In the genomic region with DNA sequence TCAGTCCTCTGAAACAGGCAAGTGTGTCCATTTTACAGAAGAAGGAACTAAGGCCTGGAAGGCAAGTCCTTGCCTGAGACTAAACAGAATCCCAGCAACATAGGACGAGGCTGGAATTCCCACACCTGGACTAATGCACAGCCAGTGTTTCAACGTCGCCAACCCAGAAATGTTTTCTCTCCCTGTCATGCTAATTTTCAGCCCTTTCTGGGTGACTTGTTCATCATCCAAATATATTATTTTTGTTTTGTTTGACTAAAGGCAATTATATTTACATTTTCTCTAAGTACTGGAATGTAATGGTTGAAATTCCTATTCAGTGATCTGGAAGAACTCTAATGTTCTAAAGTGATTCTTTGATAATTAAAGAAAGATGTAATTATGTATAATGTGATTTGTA, we compare ENCODE assay signal across 21 cellular contexts. TPM values are rescaled to one million over a fixed set of nuclear protein-coding genes. Genes with fewer than 3 reads are reported as not detected.
A peak's percentile ranks its signal among the peaks of the same experiment; 100 is the strongest.
DNase-seq lines count a peak whose midpoint lies in the region; ATAC-seq, FAIRE-seq and TF ChIP-seq lines count a peak whose summit lies in the region.
"Had no signal": no experiment of that assay in that cellular context is flagged by ENCODE, and none has a peak within 500 bp of the region (broad histone marks: within the 10 kb centered on the region; RNA-seq: fewer than 3 reads in every experiment).

No MANE protein-coding gene starts in this region.

- H3K4me2 ChIP-seq in IMR-90 (ENCODE audit: low read depth, low read length) = no peak overlapping the region
- no peak overlapping the region for H3K4me2 ChIP-seq in H1 (ENCODE audit: insufficient read depth in 1 of 2, low read depth in 2 of 2, low read length in 2 of 2)
- no peak overlapping the region for H3K4me2 ChIP-seq in neuronal stem cell (ENCODE audit: insufficient read depth, low read length, poor library complexity, severe bottlenecking)
- H3K4me2 ChIP-seq: GM23338 had no signal

- H2AK5ac ChIP-seq in IMR-90 (ENCODE audit: low read depth, low read length) (peak overlapping the region; percentile 97), H1 (ENCODE audit: low read depth, low read length) (no peak overlapping the region), neuronal stem cell (ENCODE audit: low read depth, low read length) (no peak overlapping the region)

- TF ChIP-seq EP300 in H1 (IDR thresholded peaks at IDR 0.05; ENCODE audit: borderline replicate concordance in 1 of 2, low read depth in 2 of 2, low read length in 2 of 2) = no peak

- CTCF ChIA-PET in IMR-90 (lab: Yijun Ruan, JAX) (no interaction called here), H1 (lab: Charles Lee; ENCODE audit: partially characterized antibody) (interaction anchor here (1.3 kb wide), 1 partner anchor 20 kb away, joined by 5 read pairs; no protein-coding TSS in a partner anchor)

- dilution Hi-C loops in IMR-90 (cut with HindIII; ENCODE audit: low sequenced_read_pairs, unreplicated experiment) = no loop called here

- no peaks in the 10 kb centered on the region for H3K23me2 ChIP-seq in H1 (ENCODE audit: low read depth, low read length)

- H4K20me1 ChIP-seq in IMR-90 (ENCODE audit: insufficient read depth, low read length) = no peaks in the 10 kb centered on the region
- no peaks in the 10 kb centered on the region for H4K20me1 ChIP-seq in H1 (replicated peaks in 1 of 2; ENCODE audit: control insufficient read depth in 1 of 2, insufficient read depth in 2 of 2, low read length in 2 of 2)

- H2BK12ac ChIP-seq in H1 (ENCODE audit: low read depth, low read length) (peak overlapping the region; percentile 29; the same call in 1 of the 2 replicates), neuronal stem cell (ENCODE audit: low read length) (no peak overlapping the region)

- H3K4me1 ChIP-seq in IMR-90 (ENCODE audit: control insufficient read depth, insufficient read depth, low read length) (peaks cover 5% of the 10 kb centered on the region), H1 (replicated peaks in 1 of 4; ENCODE audit: control insufficient read depth in 3 of 4, insufficient read depth in 4 of 4, low read length in 3 of 4) (peaks cover 0 to 11% (median 8%) of the 10 kb centered on the region in 4 experiments; a peak in 4 of 7 replicates), neuronal stem cell (ENCODE audit: control insufficient read depth in 2 of 2, insufficient read depth in 1 of 2, low read depth in 1 of 2, low read length in 2 of 2) (peaks cover 0 to 4% of the 10 kb centered on the region in 2 donors), small intestine (ENCODE audit: control insufficient read depth in 2 of 2, insufficient read depth in 1 of 2, low read depth in 1 of 2, low read length in 1 of 2) (no peaks in the 10 kb centered on the region), right cardiac atrium (ENCODE audit: control insufficient read depth, insufficient read depth, low read length) (no peaks in the 10 kb centered on the region)

- H4K91ac ChIP-seq in IMR-90 (ENCODE audit: insufficient read depth, low read depth, low read length) = peak overlapping the region; percentile 43
- no peak overlapping the region for H4K91ac ChIP-seq in H1 (replicated peaks; ENCODE audit: insufficient read length, low read length)
- no peak overlapping the region for H4K91ac ChIP-seq in neuronal stem cell (ENCODE audit: low read depth, low read length, poor library complexity)

- POLR2A ChIA-PET in IMR-90 (lab: Charles Lee; ENCODE audit: unreplicated experiment) (no interaction called here), H1 (lab: Charles Lee; ENCODE audit: partially characterized antibody) (interaction anchor here (1.4 kb wide), 1 partner anchor 11 kb away, joined by 3 read pairs; no protein-coding TSS in a partner anchor)

- no peaks in the 10 kb centered on the region for H3K79me2 ChIP-seq in H1 (ENCODE audit: control insufficient read depth in 1 of 2, insufficient read depth in 2 of 2, low read length in 2 of 2)

- H3K4me3 ChIP-seq in AG10803 (ENCODE audit: low read length) (no peak overlapping the region), IMR-90 (ENCODE audit: insufficient read depth, low read depth, low read length) (no peak overlapping the region), H1 (ENCODE audit: extremely low read depth in 1 of 4, insufficient read depth in 2 of 4, low read depth in 3 of 4, low read length in 4 of 4) (no peak overlapping the region), neuronal stem cell (ENCODE audit: low read length in 2 of 2) (no peak overlapping the region), H7 (ENCODE audit: insufficient read depth, low read depth, low read length) (no peak overlapping the region), small intestine (ENCODE audit: low read depth in 1 of 2, low read length in 2 of 2) (no peak overlapping the region), right cardiac atrium (ENCODE audit: low read length) (no peak overlapping the region)
- H3K4me3 ChIP-seq: GM23338 had no signal

- H3K79me1 ChIP-seq in IMR-90 (ENCODE audit: low read depth in 1 of 2, low read length in 2 of 2) (peaks cover 5 to 16% of the 10 kb centered on the region in 2 experiments; a peak in 3 of 4 replicates), H1 (ENCODE audit: low read depth, low read length) (no peaks in the 10 kb centered on the region), neuronal stem cell (ENCODE audit: low read depth, low read length) (no peaks in the 10 kb centered on the region)

- H3K14ac ChIP-seq in IMR-90 (replicated peaks; ENCODE audit: low read depth, low read length) (peak overlapping the region; percentile 89), H1 (ENCODE audit: insufficient read length) (no peak overlapping the region), neuronal stem cell (ENCODE audit: low read length) (no peak overlapping the region)

- H3K23ac ChIP-seq in IMR-90 (ENCODE audit: low read depth, low read length) (peak overlapping the region; percentile 78), H1 (ENCODE audit: insufficient read length) (no peak overlapping the region), neuronal stem cell (ENCODE audit: low read depth, low read length, poor library complexity) (no peak overlapping the region)

- H3K27ac ChIP-seq in IMR-90 (ENCODE audit: insufficient read depth, low read length) = peak overlapping the region; percentile 61; the same call in 1 of the 2 replicates
- no peak overlapping the region for H3K27ac ChIP-seq in H1 (ENCODE audit: low read depth, low read length)
- H3K27ac ChIP-seq in neuronal stem cell (replicated peaks; ENCODE audit: low read length) = no peak overlapping the region
- H3K27ac ChIP-seq in small intestine (ENCODE audit: low read depth in 1 of 2, low read length in 1 of 2) = no peak overlapping the region
- H3K27ac ChIP-seq in right cardiac atrium (ENCODE audit: low read length) = no peak overlapping the region
- H3K27ac ChIP-seq: 22Rv1 had no signal

- H3K9me3 ChIP-seq in IMR-90 (ENCODE audit: control insufficient read depth, insufficient read depth, low read length) = peaks cover 8% of the 10 kb centered on the region
- no peaks in the 10 kb centered on the region for H3K9me3 ChIP-seq in H1 (ENCODE audit: insufficient read depth in 2 of 2, low read depth in 1 of 2, low read length in 1 of 2)
- H3K9me3 ChIP-seq in neuronal stem cell (replicated peaks in 1 of 2; ENCODE audit: control insufficient read depth in 2 of 2, insufficient read depth in 1 of 2, low read depth in 1 of 2, low read length in 2 of 2) = peaks cover 6 to 18% of the 10 kb centered on the region in 2 donors
- no peaks in the 10 kb centered on the region for H3K9me3 ChIP-seq in small intestine (ENCODE audit: control insufficient read depth, low read depth)
- peaks cover 2% of the 10 kb centered on the region for H3K9me3 ChIP-seq in right cardiac atrium (ENCODE audit: control insufficient read depth, low read length)

- peak overlapping the region; percentile 93 for H2BK120ac ChIP-seq in IMR-90 (ENCODE audit: low read depth, low read length)
- no peak overlapping the region for H2BK120ac ChIP-seq in H1 (replicated peaks; ENCODE audit: low read depth, low read length)
- H2BK120ac ChIP-seq in neuronal stem cell (ENCODE audit: low read depth, low read length) = no peak overlapping the region

- in situ Hi-C loops in IMR-90 (cut with MboI; ENCODE audit: low sequenced_read_pairs) = no loop called here

- peak overlapping the region; percentile 91 for H3K18ac ChIP-seq in IMR-90 (ENCODE audit: low read depth, low read length)
- H3K18ac ChIP-seq in H1 (ENCODE audit: extremely low read depth, low read length) = no peak overlapping the region
- H3K18ac ChIP-seq in neuronal stem cell (ENCODE audit: low read length) = no peak overlapping the region

- H4K5ac ChIP-seq in IMR-90 (ENCODE audit: low read depth, low read length) (0 out of 2 replicates have a peak overlapping the region, but pooled peaks have one; percentile 21), H1 (ENCODE audit: insufficient read length, low read depth, low read length) (no peak overlapping the region)

- peak overlapping the region; percentile 86 for H2BK5ac ChIP-seq in IMR-90 (ENCODE audit: low read depth, low read length, poor library complexity, severe bottlenecking)
- H2BK5ac ChIP-seq in H1 (ENCODE audit: low read depth, low read length) = no peak overlapping the region
- no peak overlapping the region for H2BK5ac ChIP-seq in neuronal stem cell (ENCODE audit: low read length)

- H2AFZ ChIP-seq in IMR-90 (replicated peaks; ENCODE audit: low read length, poor library complexity) (peak overlapping the region; percentile 68), H1 (ENCODE audit: low read length) (no peak overlapping the region), neuronal stem cell (ENCODE audit: low read length) (no peak overlapping the region)
- H2AFZ ChIP-seq: GM23338 had no signal

- no peaks in the 10 kb centered on the region for H3K36me3 ChIP-seq in IMR-90 (ENCODE audit: control insufficient read depth, insufficient read depth, low read length)
- H3K36me3 ChIP-seq in H1 (ENCODE audit: control insufficient read depth in 2 of 4, insufficient read depth in 4 of 4, low read length in 3 of 4) = no peaks in the 10 kb centered on the region
- H3K36me3 ChIP-seq in neuronal stem cell (replicated peaks in 1 of 2; ENCODE audit: control insufficient read depth in 2 of 2, insufficient read depth in 2 of 2, low read length in 2 of 2) = no peaks in the 10 kb centered on the region
- H3K36me3 ChIP-seq in H7 (replicated peaks; ENCODE audit: control insufficient read depth, insufficient read depth, low read length) = no peaks in the 10 kb centered on the region
- no peaks in the 10 kb centered on the region for H3K36me3 ChIP-seq in small intestine (ENCODE audit: control insufficient read depth in 2 of 2, insufficient read depth in 2 of 2, low read length in 2 of 2)

- peaks cover 18% of the 10 kb centered on the region for H3K9me1 ChIP-seq in IMR-90 (ENCODE audit: insufficient read depth, low read length)

- ATAC-seq in IMR-90 (ENCODE audit: low read depth) (peak; percentile 69), right cardiac atrium (no peak)
- ATAC-seq: HCT116 had no signal

- intact Hi-C loops in IMR-90 (cut with micrococcal nuclease) = no loop called here
- intact Hi-C loops in right cardiac atrium (cut with DNase I) = no loop called here

- H2AK9ac ChIP-seq in IMR-90 (replicated peaks; ENCODE audit: low read depth, low read length, poor library complexity) = peak overlapping the region; percentile 34

- H2BK15ac ChIP-seq in IMR-90 (ENCODE audit: low read depth, low read length) (peak overlapping the region; percentile 70; the same call in 2 of the 3 replicates), H1 (ENCODE audit: low read length) (no peak overlapping the region), neuronal stem cell (ENCODE audit: low read length) (no peak overlapping the region)

- H4K8ac ChIP-seq in IMR-90 (ENCODE audit: low read depth in 2 of 2, low read length in 2 of 2) (peak overlapping the region in 1 of 2 experiments; percentile 78; a peak in 2 of 4 replicates), H1 (ENCODE audit: extremely low read depth, insufficient read depth, low read length) (no peak overlapping the region), neuronal stem cell (ENCODE audit: low read depth, low read length) (no peak overlapping the region)

- H3K27me3 ChIP-seq in IMR-90 (ENCODE audit: control insufficient read depth, insufficient read depth, low read length) = no peaks in the 10 kb centered on the region
- H3K27me3 ChIP-seq in H1 (replicated peaks in 1 of 4; ENCODE audit: control insufficient read depth in 3 of 4, extremely low read depth in 1 of 4, insufficient read depth in 3 of 4, low read length in 3 of 4) = no peaks in the 10 kb centered on the region; a peak in 1 of 7 replicates
- H3K27me3 ChIP-seq in neuronal stem cell (ENCODE audit: control insufficient read depth in 3 of 3, insufficient read depth in 3 of 3, low read depth in 1 of 3, low read length in 3 of 3) = no peaks in the 10 kb centered on the region
- H3K27me3 ChIP-seq in H7 (ENCODE audit: control insufficient read depth, insufficient read depth, low read length) = no peaks in the 10 kb centered on the region
- no peaks in the 10 kb centered on the region for H3K27me3 ChIP-seq in small intestine (ENCODE audit: control insufficient read depth in 2 of 2, insufficient read depth in 2 of 2, low read length in 2 of 2)
- H3K27me3 ChIP-seq in right cardiac atrium (ENCODE audit: control insufficient read depth, insufficient read depth) = no peaks in the 10 kb centered on the region

- H2BK20ac ChIP-seq in IMR-90 (ENCODE audit: low read depth, low read length) (peak overlapping the region; percentile 98), H1 (ENCODE audit: low read length) (no peak overlapping the region)

- peak; percentile 44 for DNase-seq in AG10803 (ENCODE audit: low read depth)
- DNase-seq in IMR-90 = peak; percentile 32
- no peak for DNase-seq in H1 (ENCODE audit: low read depth in 1 of 2, low spot score in 2 of 2)
- no peak for DNase-seq in neuronal stem cell (ENCODE audit: low spot score)
- DNase-seq in HuH-7 (ENCODE audit: low spot score) = no peak
- DNase-seq in H7 = no peak
- DNase-seq in small intestine = no peak
- no peak for DNase-seq in right cardiac atrium
- DNase-seq: C1 segment of cervical spinal cord; Calu3; CD4-positive, alpha-beta memory T cell; COR-L47; DMS53; DMS79 treated with DMSO at 0.1 percent for 48 hours had no signal

- TF ChIP-seq POLR2A in IMR-90 (IDR thresholded peaks at IDR 0.05; ENCODE audit: low read depth, low read length) (no peak), H1 (IDR thresholded peaks at IDR 0.05; ENCODE audit: control extremely low read depth in 1 of 2, low read depth in 2 of 2, low read length in 2 of 2) (no peak)

- H3K9ac ChIP-seq in IMR-90 (ENCODE audit: low read depth, low read length) = no peak overlapping the region
- H3K9ac ChIP-seq in H1 (replicated peaks in 1 of 4; ENCODE audit: extremely low read depth in 1 of 4, low read depth in 3 of 4, low read length in 3 of 4) = no peak overlapping the region
- H3K9ac ChIP-seq in neuronal stem cell (ENCODE audit: low read depth, low read length, poor library complexity) = peak overlapping the region; percentile 17

- no peak for TF ChIP-seq CTCF in AG10803 (conservative IDR thresholded peaks at IDR 0.05; ENCODE audit: low read length)
- no peak for TF ChIP-seq CTCF in IMR-90 (conservative IDR thresholded peaks at IDR 0.05; ENCODE audit: low read depth, low read length)
- no peak for TF ChIP-seq CTCF in H1 (IDR thresholded peaks at IDR 0.05; ENCODE audit: control extremely low read depth in 1 of 3, insufficient read depth in 1 of 3, low read depth in 1 of 3, low read length in 3 of 3)

- FAIRE-seq in H1 (lab: Jason Lieb, UNC) (no peak), small intestine (lab: Jason Lieb, UNC) (no peak)
- FAIRE-seq: A204.1, G401.6, GM12892, H54 had no signal

- H3K56ac ChIP-seq in IMR-90 (ENCODE audit: extremely low read depth, insufficient read depth, low read length) (peak overlapping the region; percentile 21; the same call in 1 of the 2 replicates), H1 (replicated peaks; ENCODE audit: insufficient read length, low read depth, low read length) (no peak overlapping the region)

- TF ChIP-seq RAD21 in IMR-90 (IDR thresholded peaks at IDR 0.05; ENCODE audit: low read length) (no peak), H1 (IDR thresholded peaks at IDR 0.05 in 1 of 2, conservative IDR thresholded peaks at IDR 0.05 in 1 of 2; ENCODE audit: low read depth in 2 of 2, low read length in 2 of 2) (no peak)

- BruUV-seq in IMR-90 (replicated peaks; lab: Mats Ljungman, UMichigan) = no TSS peak

- WGBS in IMR-90 (ENCODE audit: extremely low coverage in 2 of 2, insufficient read length in 1 of 2), 2 experiments = no CpG with 5 or more reads among the region's 3 CpGs
- 91% methylated on average over 3 of the region's 3 CpGs; no CpG with 5 or more reads in 1 of the 2 experiments for WGBS in H1 (ENCODE audit: extremely low coverage in 1 of 2, insufficient coverage in 1 of 2, insufficient read length in 1 of 2, insufficient replicate concordance in 2 of 2, low coverage in 1 of 2, low lambda C conversion rate in 2 of 2, missing lambda C conversion rate in 1 of 2), 2 experiments
- WGBS in neuronal stem cell (ENCODE audit: extremely low coverage in 2 of 2, insufficient read length in 2 of 2, insufficient replicate concordance in 1 of 2), 2 donors = no CpG with 5 or more reads among the region's 3 CpGs
- 76 to 90% (median 89%) methylated on average over 3 of the region's 3 CpGs for WGBS in small intestine, 3 donors
- WGBS in right cardiac atrium = 96% methylated on average over 3 of the region's 3 CpGs

- H3K4ac ChIP-seq in IMR-90 (ENCODE audit: low read depth, low read length) (peak overlapping the region; percentile 92), H1 (replicated peaks; ENCODE audit: insufficient read length, low read depth, low read length) (no peak overlapping the region), neuronal stem cell (ENCODE audit: low read length) (no peak overlapping the region)

RNA-seq across cellular contexts. Expression of gene BTD, which starts 51.8 kb away (rescaled TPM):
- total RNA-seq in IMR-90 (2012; rRNA removed) = 14.2 and 21.1 TPM in 2 replicates
- polyA plus RNA-seq in IMR-90 (2012; rRNA removed) = 12.0 and 14.8 TPM in 2 replicates
- 9.0 and 13.6 TPM in 2 replicates for polyA plus RNA-seq in IMR-90 (2012; cell fraction: cytosol; rRNA removed)
- 7.5 and 11.5 TPM in 2 replicates for polyA plus RNA-seq in IMR-90 (2012; cell fraction: nucleus; rRNA removed; ENCODE audit: low replicate concordance)
- 21.8 and 22.0 TPM in 2 replicates for total RNA-seq in H1 (2021; fragmentation: NEBNext Ultra II Directional; extraction: Animal tissue kit (Norgen Biotek cat#: 25700))
- 30.1 and 36.7 TPM in 2 replicates for polyA plus RNA-seq in H1 (2011; rRNA removed)
- polyA plus RNA-seq in H1 (2011; cell fraction: cytosol; rRNA removed) = 32.2 TPM
- 35.5 TPM for polyA plus RNA-seq in H1 (2011; cell fraction: nucleus; rRNA removed)
- 24.2 to 27.6 TPM (median 26.3 TPM) in 4 replicates for polyA plus RNA-seq in H1 (2012, experiment 1 of 2)
- polyA plus RNA-seq in H1 (2012, experiment 2 of 2) = 14.0 TPM
- polyA plus RNA-seq in H1 (2013, experiment 1 of 2) = 30.7 TPM
- polyA plus RNA-seq in H1 (2013, experiment 2 of 2) = 31.0 TPM
- 49.2 and 64.0 TPM in 2 replicates for polyA minus RNA-seq in H1 (2011; rRNA and poly(A)+ RNA removed)
- 13.9 TPM for polyA minus RNA-seq in H1 (2011; cell fraction: cytosol; rRNA and poly(A)+ RNA removed)
- 45.7 TPM for polyA minus RNA-seq in H1 (2011; cell fraction: nucleus; rRNA and poly(A)+ RNA removed)
- polyA plus RNA-seq in neuronal stem cell (2013, experiment 1 of 2) = 9.8 TPM
- polyA plus RNA-seq in neuronal stem cell (2013, experiment 2 of 2) = 9.6 TPM
- 13.4 and 18.1 TPM in 2 replicates for total RNA-seq in H7 (2014; rRNA removed; shearing (Covaris generic))
- polyA plus RNA-seq in small intestine = 10 to 100 TPM; 20.6 to 37.6 (median 29.0) TPM
- 10 to 100 TPM; 10.1 to 13.5 (median 10.9) TPM for total RNA-seq in right cardiac atrium
- 8.0 TPM for polyA plus RNA-seq in right cardiac atrium

RNA-seq across cellular contexts. Expression of gene HACL1, which starts 52.0 kb away (rescaled TPM):
- total RNA-seq in IMR-90 (2012; rRNA removed) (28.1 and 31.4 TPM in 2 replicates), right cardiac atrium (10 to 100 TPM; 10.8 to 16.8 (median 13.8) TPM)
- polyA plus RNA-seq in IMR-90 (2012; rRNA removed) (9.9 and 11.1 TPM in 2 replicates), H1 (2011; rRNA removed) (24.2 and 38.2 TPM in 2 replicates), small intestine (100 to 1,000 TPM in 2 of 3 donors, 10 to 100 TPM in 1; 24.5 to 138 (median 121) TPM), right cardiac atrium (9.7 TPM)
- polyA plus RNA-seq in IMR-90 (2012; cell fraction: cytosol; rRNA removed) = 5.4 and 7.0 TPM in 2 replicates
- polyA plus RNA-seq in IMR-90 (2012; cell fraction: nucleus; rRNA removed; ENCODE audit: low replicate concordance) = 7.2 and 16.3 TPM in 2 replicates
- total RNA-seq in H1 (2021; fragmentation: NEBNext Ultra II Directional; extraction: Animal tissue kit (Norgen Biotek cat#: 25700)) = 45.7 and 46.0 TPM in 2 replicates
- 46.0 TPM for polyA plus RNA-seq in H1 (2011; cell fraction: cytosol; rRNA removed)
- polyA plus RNA-seq in H1 (2011; cell fraction: nucleus; rRNA removed) = 43.4 TPM
- 44.7 to 54.3 TPM (median 49.9 TPM) in 4 replicates for polyA plus RNA-seq in H1 (2012, experiment 1 of 2)
- polyA plus RNA-seq in H1 (2012, experiment 2 of 2) = 4.8 TPM
- polyA plus RNA-seq in H1 (2013, experiment 1 of 2) = 27.5 TPM
- polyA plus RNA-seq in H1 (2013, experiment 2 of 2) = 27.2 TPM
- 90.6 and 99.2 TPM in 2 replicates for polyA minus RNA-seq in H1 (2011; rRNA and poly(A)+ RNA removed)
- polyA minus RNA-seq in H1 (2011; cell fraction: cytosol; rRNA and poly(A)+ RNA removed) = 40.8 TPM
- polyA minus RNA-seq in H1 (2011; cell fraction: nucleus; rRNA and poly(A)+ RNA removed) = 83.5 TPM
- 15.2 TPM for polyA plus RNA-seq in neuronal stem cell (2013, experiment 1 of 2)
- polyA plus RNA-seq in neuronal stem cell (2013, experiment 2 of 2) = 15.7 TPM
- total RNA-seq in H7 (2014; rRNA removed; shearing (Covaris generic)) = 52.0 and 69.3 TPM in 2 replicates

Comparison
In these comparisons a context has a peak if more than half of its experiments do, and no peak if none do; other contexts are left out.
1. DNase-seq: peak in AG10803 (single experiment) and IMR-90 (single experiment); none in H1 (0 of 2), neuronal stem cell (single experiment), HuH-7 (single experiment), H7 (single experiment), small intestine (single experiment) and right cardiac atrium (0 of 3).